17 cellular contexts compared by ENCODE assay signal in the genomic region with DNA sequence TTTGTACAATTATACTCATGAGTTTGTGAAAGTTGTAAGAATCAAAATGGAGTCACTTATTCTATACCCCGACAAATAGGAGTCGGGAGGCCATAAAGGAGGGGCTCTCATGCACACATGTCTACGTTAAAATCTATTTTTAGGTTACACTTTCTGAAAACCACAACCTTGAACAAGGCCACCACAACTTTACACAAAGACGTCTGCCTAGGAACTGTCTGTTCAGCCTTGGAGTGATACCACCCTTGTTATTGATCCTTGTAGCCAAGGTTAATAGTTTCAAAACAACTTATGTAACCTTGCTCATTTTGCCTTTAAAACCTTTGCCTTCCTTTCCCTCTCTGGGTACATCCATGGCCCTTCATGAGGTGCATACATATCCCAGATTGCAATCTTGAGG. TPM values are rescaled to one million over a fixed set of nuclear protein-coding genes. Genes with fewer than 3 reads are reported as not detected.
DNase-seq lines count a peak whose midpoint lies in the region; ATAC-seq and TF ChIP-seq lines count a peak whose summit lies in the region.
"Had no signal": no experiment of that assay in that cellular context is flagged by ENCODE, and none has a peak within 500 bp of the region (broad histone marks: within the 10 kb centered on the region; RNA-seq: fewer than 3 reads in every experiment).

No MANE protein-coding gene starts in this region.

- H4K20me1 ChIP-seq in Karpas-422 (ENCODE audit: insufficient read depth, low read depth, low read length), result no peaks in the 10 kb centered on the region

- H3K9me3 Mint-ChIP-seq in activated T-cell treated with anti-CD3 and anti-CD28 coated beads, Interleukin-2, amount 50 U/mL, for 4 hours, result peaks cover 8% of the 10 kb centered on the region
- no peaks in the 10 kb centered on the region for H3K9me3 Mint-ChIP-seq in activated CD4-positive, alpha-beta memory T cell treated with anti-CD3 and anti-CD28 coated beads for 36 hours
- H3K9me3 Mint-ChIP-seq in effector memory CD8-positive, alpha-beta T cell, result no peaks in the 10 kb centered on the region
- H3K9me3 Mint-ChIP-seq: GM23338 had no signal

- peaks cover 7% of the 10 kb centered on the region for H3K4me1 ChIP-seq in Karpas-422 (ENCODE audit: low read length)
- peaks cover 23% of the 10 kb centered on the region for H3K4me1 ChIP-seq in testis
- H3K4me1 ChIP-seq: neural progenitor cell had no signal

- TF ChIP-seq POLR2A in testis (IDR thresholded peaks at IDR 0.05), result no peak

- H3K9ac ChIP-seq in Karpas-422 (ENCODE audit: low read length), result no peak overlapping the region
- H3K9ac ChIP-seq: neural progenitor cell had no signal

- no peak overlapping the region for H3K4me3 ChIP-seq in Karpas-422 (ENCODE audit: low read length)
- H3K4me3 ChIP-seq in testis, result no peak overlapping the region
- H3K4me3 ChIP-seq: GM23338, neural progenitor cell had no signal

- intact Hi-C loops in activated CD4-positive, alpha-beta memory T cell treated with anti-CD3 and anti-CD28 coated beads for 36 hours (cut with micrococcal nuclease), result no loop called here
- intact Hi-C loops in testis (cut with DNase I; ENCODE audit: low total_unique reads), result no loop called here

- no peaks in the 10 kb centered on the region for H3K27me3 Mint-ChIP-seq in activated T-cell treated with anti-CD3 and anti-CD28 coated beads, Interleukin-2, amount 50 U/mL, for 4 hours (ENCODE audit: low read depth)
- H3K27me3 Mint-ChIP-seq in activated CD4-positive, alpha-beta memory T cell treated with anti-CD3 and anti-CD28 coated beads for 36 hours, result no peaks in the 10 kb centered on the region
- H3K27me3 Mint-ChIP-seq in effector memory CD8-positive, alpha-beta T cell, result no peaks in the 10 kb centered on the region

- ATAC-seq in activated T-cell treated with anti-CD3 and anti-CD28 coated beads, Interleukin-2, amount 50 U/mL, for 4 hours, result no peak
- peak; percentile 34 for ATAC-seq in effector memory CD8-positive, alpha-beta T cell (replicated peaks)
- ATAC-seq: foreskin keratinocyte, GM23338 had no signal

- H3K27ac Mint-ChIP-seq in activated CD4-positive, alpha-beta memory T cell treated with anti-CD3 and anti-CD28 coated beads for 36 hours, result peak overlapping the region; percentile 76
- peak overlapping the region; percentile 77 to 83 for H3K27ac Mint-ChIP-seq in effector memory CD8-positive, alpha-beta T cell
- H3K27ac Mint-ChIP-seq: GM23338, neural progenitor cell had no signal

- H3K4me1 Mint-ChIP-seq in activated T-cell treated with anti-CD3 and anti-CD28 coated beads, Interleukin-2, amount 50 U/mL, for 4 hours (ENCODE audit: low read depth), result peaks cover 55% of the 10 kb centered on the region
- H3K4me1 Mint-ChIP-seq in activated CD4-positive, alpha-beta memory T cell treated with anti-CD3 and anti-CD28 coated beads for 36 hours (ENCODE audit: low read depth), result peaks cover 41% of the 10 kb centered on the region
- H3K4me1 Mint-ChIP-seq in effector memory CD8-positive, alpha-beta T cell (ENCODE audit: low read depth in 2 of 2), result peaks cover 14 to 16% of the 10 kb centered on the region in 2 donors

- H3K27ac ChIP-seq in Karpas-422 (ENCODE audit: low read length) (no peak overlapping the region), testis (peak overlapping the region in 1 of 2 donors; percentile 36)
- H3K27ac ChIP-seq: foreskin keratinocyte, neural progenitor cell had no signal

- H3K79me2 ChIP-seq in Karpas-422 (ENCODE audit: low read length), result peaks cover 5% of the 10 kb centered on the region

- no peak for TF ChIP-seq CTCF in testis (IDR thresholded peaks at IDR 0.05)

- no peaks in the 10 kb centered on the region for H3K9me2 ChIP-seq in Karpas-422 (replicated peaks; ENCODE audit: insufficient read depth, low read length)

- no peak overlapping the region for H2AFZ ChIP-seq in Karpas-422 (ENCODE audit: low read length)
- H2AFZ ChIP-seq: GM23338, neural progenitor cell had no signal

- H3K36me3 ChIP-seq in Karpas-422 (ENCODE audit: insufficient read depth, low read length), result no peaks in the 10 kb centered on the region
- no peaks in the 10 kb centered on the region for H3K36me3 ChIP-seq in testis (ENCODE audit: low read depth, missing control alignments)
- H3K36me3 ChIP-seq: neural progenitor cell had no signal

- H3K27me3 ChIP-seq in Karpas-422 (ENCODE audit: low read length) (no peaks in the 10 kb centered on the region), testis (no peaks in the 10 kb centered on the region)
- H3K27me3 ChIP-seq: foreskin keratinocyte had no signal

- peak overlapping the region; percentile 30 for H3K4me3 Mint-ChIP-seq in activated T-cell treated with anti-CD3 and anti-CD28 coated beads, Interleukin-2, amount 50 U/mL, for 4 hours
- peak overlapping the region; percentile 9 for H3K4me3 Mint-ChIP-seq in activated CD4-positive, alpha-beta memory T cell treated with anti-CD3 and anti-CD28 coated beads for 36 hours
- no peak overlapping the region for H3K4me3 Mint-ChIP-seq in effector memory CD8-positive, alpha-beta T cell
- H3K4me3 Mint-ChIP-seq: GM23338, neural progenitor cell had no signal

- peaks cover 6% of the 10 kb centered on the region for H3K36me3 Mint-ChIP-seq in activated T-cell treated with anti-CD3 and anti-CD28 coated beads, Interleukin-2, amount 50 U/mL, for 4 hours (ENCODE audit: insufficient read depth)
- H3K36me3 Mint-ChIP-seq in activated CD4-positive, alpha-beta memory T cell treated with anti-CD3 and anti-CD28 coated beads for 36 hours, result peaks cover 4% of the 10 kb centered on the region
- peaks cover 13% of the 10 kb centered on the region for H3K36me3 Mint-ChIP-seq in effector memory CD8-positive, alpha-beta T cell (ENCODE audit: insufficient read depth)
- H3K36me3 Mint-ChIP-seq: neural progenitor cell had no signal

- 37 to 51% methylated on average over 4 of the region's 4 CpGs for WGBS in testis, 2 donors

- CTCF ChIA-PET in activated CD4-positive, alpha-beta memory T cell treated with anti-CD3 and anti-CD28 coated beads for 36 hours (lab: Charles Lee), result interaction anchor here (0.6 to 1.5 kb wide), 2 partner anchors 93 to 149 kb away, joined by 3 to 5 read pairs; no protein-coding TSS in a partner anchor

- POLR2A ChIA-PET in activated CD4-positive, alpha-beta memory T cell treated with anti-CD3 and anti-CD28 coated beads for 36 hours (lab: Charles Lee), result interaction anchor here (1.2 to 2.2 kb wide), 2 partner anchors 8 to 10 kb away, joined by 4 to 6 read pairs; no protein-coding TSS in a partner anchor

- no peak overlapping the region for H3K4me2 ChIP-seq in Karpas-422 (ENCODE audit: low read depth, low read length, poor library complexity, severe bottlenecking)
- H3K4me2 ChIP-seq: GM23338, neural progenitor cell had no signal

- no peaks in the 10 kb centered on the region for H3K9me3 ChIP-seq in Karpas-422 (ENCODE audit: low read length)
- no peaks in the 10 kb centered on the region for H3K9me3 ChIP-seq in testis

- no peak for DNase-seq in activated T-cell treated with anti-CD3 and anti-CD28 coated beads, Interleukin-2, amount 50 U/mL, for 4 hours
- DNase-seq in activated T-cell treated with anti-CD3 and anti-CD28 coated beads for 4 hours (no peak), Karpas-422 (peak; percentile 38), testis (no peak), NCI-H1105 treated with DMSO at 0.1 percent for 48 hours (lab: John Stamatoyannopoulos, UW) (no peak), cerebellar nuclear complex (lab: John Stamatoyannopoulos, UW) (no peak)
- peak; percentile 24 for DNase-seq in activated CD4-positive, alpha-beta memory T cell treated with anti-CD3 and anti-CD28 coated beads for 36 hours
- DNase-seq in effector memory CD8-positive, alpha-beta T cell, result peak in 2 of 3 experiments; percentile 6 to 12
- DNase-seq: activated CD8-positive, alpha-beta memory T cell treated with anti-CD3 and anti-CD28 coated beads, Interleukin-2, amount 50 U/mL, for 4 hours; Calu3; foreskin keratinocyte; kidney glomerular epithelial cell; NCI-H2081 treated with DMSO at 0.1 percent for 48 hours; NCI-H526; retina had no signal

RNA-seq across cellular contexts. Expression of a gene that starts 4.1 kb away (rescaled TPM):
- 100 to 1,000 TPM; 115 to 145 (median 117) TPM for total RNA-seq in activated T-cell treated with anti-CD3 and anti-CD28 coated beads, Interleukin-2, amount 50 U/mL, for 4 hours
- total RNA-seq in Karpas-422 (2014; rRNA removed; shearing (Covaris generic); ENCODE audit: low replicate concordance), result 40.5 and 41.3 TPM in 2 replicates
- 10 to 100 TPM; 74.6 to 76.4 TPM for total RNA-seq in activated CD4-positive, alpha-beta memory T cell treated with anti-CD3 and anti-CD28 coated beads for 36 hours
- 100 to 1,000 TPM; 292 to 319 TPM for total RNA-seq in testis
- polyA plus RNA-seq in testis (ENCODE audit: insufficient read depth, low read depth, low replicate concordance), result 88.7 TPM

Comparison
In these comparisons a context has a peak if more than half of its experiments do, and no peak if none do; other contexts are left out.
1. DNase-seq: peak in Karpas-422 (single experiment), activated CD4-positive, alpha-beta memory T cell treated with anti-CD3 and anti-CD28 coated beads for 36 hours (single experiment) and effector memory CD8-positive, alpha-beta T cell (2 of 3); none in activated T-cell treated with anti-CD3 and anti-CD28 coated beads, Interleukin-2, amount 50 U/mL, for 4 hours (single experiment), activated T-cell treated with anti-CD3 and anti-CD28 coated beads for 4 hours (single experiment), testis (single experiment), NCI-H1105 treated with DMSO at 0.1 percent for 48 hours (single experiment) and cerebellar nuclear complex (0 of 2).
2. H3K4me3 Mint-ChIP-seq: peak in activated T-cell treated with anti-CD3 and anti-CD28 coated beads, Interleukin-2, amount 50 U/mL, for 4 hours (single experiment) and activated CD4-positive, alpha-beta memory T cell treated with anti-CD3 and anti-CD28 coated beads for 36 hours (single experiment); none in effector memory CD8-positive, alpha-beta T cell (0 of 2).